In genomic region chr7:44911911-44912310, GRCh38 we compare ENCODE assay signal across 1 cellular context.
TF ChIP-seq lines count a peak whose summit lies in the region.

No MANE protein-coding gene starts in this region.

TF ChIP-seq in liver, 16 proteins besides CTCF, POLR2A, EP300 and RAD21 (continued from another document):
- TF ChIP-seq REST (IDR thresholded peaks at IDR 0.05) (no peak), JUND (IDR thresholded peaks at IDR 0.05) (no peak), FOXA1 (IDR thresholded peaks at IDR 0.05) (no peak), ATF3 (IDR thresholded peaks at IDR 0.05) (no peak), TAF1 (conservative IDR thresholded peaks at IDR 0.05) (no peak)
